In genomic region chr3:29286841-29287240, GRCh38 we compare ENCODE assay signal across 15 cellular contexts. TPM values are rescaled to one million over a fixed set of nuclear protein-coding genes. Genes with fewer than 3 reads are reported as not detected.
DNase-seq lines count a peak whose midpoint lies in the region; ATAC-seq and TF ChIP-seq lines count a peak whose summit lies in the region.
"Had no signal": no experiment of that assay in that cellular context is flagged by ENCODE, and none has a peak within 500 bp of the region (broad histone marks: within the 10 kb centered on the region; RNA-seq: fewer than 3 reads in every experiment).

No MANE protein-coding gene starts in this region.

- peaks cover 5 to 10% of the 10 kb centered on the region in 2 donors for H3K27me3 Mint-ChIP-seq in CD8-positive, alpha-beta memory T cell
- H3K27me3 Mint-ChIP-seq in GM23338 (ENCODE audit: insufficient read depth, low read depth, poor library complexity): no peaks in the 10 kb centered on the region

- H4K20me1 ChIP-seq in GM23338 (replicated peaks; ENCODE audit: insufficient read depth): no peaks in the 10 kb centered on the region

- no peak overlapping the region for H3K4me3 Mint-ChIP-seq in CD8-positive, alpha-beta memory T cell
- H3K4me3 Mint-ChIP-seq in GM23338: no peak overlapping the region
- H3K4me3 Mint-ChIP-seq: activated CD8-positive, alpha-beta T cell treated with anti-CD3 and anti-CD28 coated beads, Interleukin-2, amount 10 ng/mL, durations not matched to agents 7 days and 5 days; activated naive CD8-positive, alpha-beta T cell treated with anti-CD3 and anti-CD28 coated beads for 36 hours; T-helper 17 cell had no signal

- H3K27ac ChIP-seq in skeletal muscle tissue (ENCODE audit: low read depth, low read length) (peak overlapping the region; percentile 73), GM23338 (ENCODE audit: low read depth) (no peak overlapping the region)
- no peak overlapping the region for H3K27ac ChIP-seq in CD8-positive, alpha-beta memory T cell (ENCODE audit: low read depth, low read length)

- no peak overlapping the region for H2AFZ ChIP-seq in GM23338

- H3K27me3 ChIP-seq in skeletal muscle tissue (ENCODE audit: control insufficient read depth in 3 of 3, insufficient read depth in 3 of 3, low read length in 3 of 3) (no peaks in the 10 kb centered on the region), GM23338 (ENCODE audit: insufficient read depth) (no peaks in the 10 kb centered on the region)
- H3K27me3 ChIP-seq in CD8-positive, alpha-beta memory T cell (ENCODE audit: insufficient read depth, low read length, poor library complexity, severe bottlenecking): no peaks in the 10 kb centered on the region

- CTCF ChIA-PET in CD8-positive, alpha-beta memory T cell (lab: Charles Lee): no interaction called here

- no peaks in the 10 kb centered on the region for H3K9me2 ChIP-seq in GM23338 (ENCODE audit: insufficient read depth)

- H3K79me2 ChIP-seq in GM23338 (replicated peaks; ENCODE audit: insufficient read depth): peaks cover 7% of the 10 kb centered on the region; the same call in 1 of the 2 replicates

- ATAC-seq in SK-N-SH treated with all-trans-retinoic acid at 6 μM for 48 hours (peak; percentile 38), GM23338 (no peak)
- ATAC-seq: activated CD8-positive, alpha-beta T cell treated with anti-CD3 and anti-CD28 coated beads, Interleukin-2, amount 10 ng/mL, durations not matched to agents 7 days and 5 days; T-helper 17 cell had no signal

- H3K27ac Mint-ChIP-seq in CD8-positive, alpha-beta memory T cell: no peak overlapping the region
- H3K27ac Mint-ChIP-seq in GM23338: no peak overlapping the region
- H3K27ac Mint-ChIP-seq: activated CD8-positive, alpha-beta T cell treated with anti-CD3 and anti-CD28 coated beads, Interleukin-2, amount 10 ng/mL, durations not matched to agents 7 days and 5 days; activated naive CD8-positive, alpha-beta T cell treated with anti-CD3 and anti-CD28 coated beads for 36 hours; T-helper 17 cell had no signal

- no peaks in the 10 kb centered on the region; the same call in 1 of the 2 replicates for H3F3A ChIP-seq in GM23338 (replicated peaks; ENCODE audit: low read depth)

- DNase-seq in ELR (ENCODE audit: low read depth): peak; percentile 64
- peak; percentile 87 for DNase-seq in fibroblast of peridontal ligament (ENCODE audit: extremely low read depth)
- DNase-seq in activated CD8-positive, alpha-beta memory T cell treated with anti-CD3 and anti-CD28 coated beads for 24 hours: no peak
- DNase-seq in CD8-positive, alpha-beta memory T cell: no peak
- DNase-seq in GM23338 (ENCODE audit: low spot score): no peak
- DNase-seq in kidney glomerular epithelial cell (lab: John Stamatoyannopoulos, UW): no peak
- DNase-seq: activated CD8-positive, alpha-beta T cell treated with anti-CD3 and anti-CD28 coated beads, Interleukin-2, amount 10 ng/mL, durations not matched to agents 7 days and 5 days; activated naive CD8-positive, alpha-beta T cell treated with anti-CD3 and anti-CD28 coated beads for 36 hours; effector memory CD4-positive, alpha-beta T cell; kidney; NCI-H187; occipital lobe; T-helper 17 cell had no signal

- H3K36me3 ChIP-seq in skeletal muscle tissue (ENCODE audit: control insufficient read depth in 3 of 3, insufficient read depth in 3 of 3, low read length in 3 of 3) (no peaks in the 10 kb centered on the region), GM23338 (ENCODE audit: insufficient read depth) (no peaks in the 10 kb centered on the region)
- no peaks in the 10 kb centered on the region for H3K36me3 ChIP-seq in CD8-positive, alpha-beta memory T cell (ENCODE audit: insufficient read depth, low read length)

- H3K36me3 Mint-ChIP-seq in CD8-positive, alpha-beta memory T cell: no peaks in the 10 kb centered on the region
- no peaks in the 10 kb centered on the region for H3K36me3 Mint-ChIP-seq in GM23338 (ENCODE audit: low read depth)
- H3K36me3 Mint-ChIP-seq: activated naive CD8-positive, alpha-beta T cell treated with anti-CD3 and anti-CD28 coated beads for 36 hours had no signal

- peaks cover 8 to 10% (median 8%) of the 10 kb centered on the region in 3 donors for H3K4me1 Mint-ChIP-seq in CD8-positive, alpha-beta memory T cell
- peaks cover 71% of the 10 kb centered on the region for H3K4me1 Mint-ChIP-seq in GM23338

- H3K4me3 ChIP-seq in skeletal muscle tissue (ENCODE audit: low read length in 3 of 3) (peak overlapping the region; percentile 45 to 74 (median 66)), GM23338 (no peak overlapping the region)
- H3K4me3 ChIP-seq in CD8-positive, alpha-beta memory T cell (ENCODE audit: low read length): no peak overlapping the region

- peaks cover 0 to 7% (median 0%) of the 10 kb centered on the region in 5 donors for H3K9me3 Mint-ChIP-seq in CD8-positive, alpha-beta memory T cell
- H3K9me3 Mint-ChIP-seq in GM23338: no peaks in the 10 kb centered on the region
- H3K9me3 Mint-ChIP-seq: activated naive CD8-positive, alpha-beta T cell treated with anti-CD3 and anti-CD28 coated beads for 36 hours had no signal

- H3K4me2 ChIP-seq in GM23338: no peak overlapping the region

- POLR2A ChIA-PET in CD8-positive, alpha-beta memory T cell (lab: Charles Lee): no interaction called here

- no peaks in the 10 kb centered on the region for H3K9me3 ChIP-seq in skeletal muscle tissue (ENCODE audit: control insufficient read depth in 3 of 3, low read length in 3 of 3)
- no peaks in the 10 kb centered on the region for H3K9me3 ChIP-seq in CD8-positive, alpha-beta memory T cell (ENCODE audit: low read length)

- no peak for TF ChIP-seq CTCF in GM23338 (conservative IDR thresholded peaks at IDR 0.05; ENCODE audit: low read depth in 2 of 2)

- H3K4me1 ChIP-seq in skeletal muscle tissue (ENCODE audit: control insufficient read depth in 3 of 3, insufficient read depth in 3 of 3, low read length in 3 of 3): peaks cover 14 to 26% (median 20%) of the 10 kb centered on the region in 3 donors
- H3K4me1 ChIP-seq in CD8-positive, alpha-beta memory T cell (ENCODE audit: insufficient read depth, low read length): no peaks in the 10 kb centered on the region
- peaks cover 78% of the 10 kb centered on the region for H3K4me1 ChIP-seq in GM23338 (ENCODE audit: insufficient read depth)

- peak overlapping the region; percentile 71 to 76 (median 72) for H3K9ac ChIP-seq in skeletal muscle tissue (ENCODE audit: low read depth in 1 of 3, low read length in 3 of 3)

TF ChIP-seq in SK-N-SH treated with all-trans-retinoic acid at 6 μM for 48 hours, 23 proteins besides CTCF, POLR2A, EP300 and RAD21:
- TF ChIP-seq CSDC2 (CRISPR knock-in tag; IDR thresholded peaks at IDR 0.05) (no peak), TCF4 (CRISPR knock-in tag; IDR thresholded peaks at IDR 0.05; ENCODE audit: borderline replicate concordance) (peak; percentile 54; the same call in 1 of the 2 replicates)

TF ChIP-seq in GM23338, 12 proteins besides CTCF, POLR2A, EP300 and RAD21 (continues in another document):
- TF ChIP-seq POLR2AphosphoS5 (IDR thresholded peaks at IDR 0.05; ENCODE audit: low read depth) (no peak), ETS1 (IDR thresholded peaks at IDR 0.05) (no peak)

RNA-seq across cellular contexts. Expression of gene RBMS3, which starts 6.0 kb away (rescaled TPM):
- 79.9 TPM for total RNA-seq in skeletal muscle tissue
- under 1 TPM; 0.22 to 0.33 TPM for total RNA-seq in CD8-positive, alpha-beta memory T cell
- 0.21 TPM for polyA plus RNA-seq in CD8-positive, alpha-beta memory T cell
- total RNA-seq in GM23338 (2014; rRNA removed; shearing (Covaris generic)): 3.2 and 5.5 TPM in 2 replicates
- polyA plus RNA-seq in GM23338 (2016; fragmentation: Nextera tagmentation; extraction: Ambion mirVana): 4.4 and 7.4 TPM in 2 replicates

Comparison
In these comparisons a context has a peak if more than half of its experiments do, and no peak if none do; other contexts are left out.
1. DNase-seq: peak in ELR (single experiment) and fibroblast of peridontal ligament (single experiment); none in activated CD8-positive, alpha-beta memory T cell treated with anti-CD3 and anti-CD28 coated beads for 24 hours (single experiment), CD8-positive, alpha-beta memory T cell (0 of 5), GM23338 (single experiment) and kidney glomerular epithelial cell (single experiment).
2. H3K4me3 ChIP-seq: peak in skeletal muscle tissue (3 of 3); none in CD8-positive, alpha-beta memory T cell (single experiment) and GM23338 (single experiment).
3. RNA of gene RBMS3, which starts 6.0 kb away (total RNA-seq): 79.9 TPM in skeletal muscle tissue (single experiment); 3.2 to 5.5 TPM in GM23338 and 0.22 to 0.33 TPM in CD8-positive, alpha-beta memory T cell; every median in the first group is over 10 times any median in the second.